Comparison of ENCODE assay signal across 5 cellular contexts in the genomic region with DNA sequence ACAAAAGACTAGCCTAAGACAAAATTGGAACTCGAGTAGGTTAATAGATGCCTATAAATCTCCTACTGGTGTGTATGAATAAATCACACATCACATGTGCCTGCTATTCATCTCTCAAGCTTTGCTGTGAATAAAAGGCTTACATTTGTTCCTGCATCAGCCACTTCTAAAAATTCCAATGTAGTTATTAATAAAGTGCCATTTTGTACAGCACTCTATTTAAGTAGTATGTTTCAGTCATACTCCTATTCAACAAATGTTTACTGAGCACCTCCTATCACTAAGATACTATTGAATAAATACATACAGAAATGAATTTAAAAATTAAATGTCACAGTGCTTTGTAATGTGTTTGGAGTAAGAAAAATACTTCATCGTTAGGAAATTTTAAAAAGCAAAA.
"Had no signal": no experiment of that assay in that cellular context is flagged by ENCODE, and none has a peak within 500 bp of the region (broad histone marks: within the 10 kb centered on the region; RNA-seq: fewer than 3 reads in every experiment).

No MANE protein-coding gene starts in this region.

- ATAC-seq: GM23338, K562 had no signal

- H3K4me3 ChIP-seq: GM23338, K562 had no signal

- H3K4me2 ChIP-seq: GM23338 had no signal

- H2AFZ ChIP-seq: GM23338 had no signal

- DNase-seq: H9, HCEC 1CT, IMR-90 had no signal
